18 cellular contexts compared by ENCODE assay signal in the genomic region with DNA sequence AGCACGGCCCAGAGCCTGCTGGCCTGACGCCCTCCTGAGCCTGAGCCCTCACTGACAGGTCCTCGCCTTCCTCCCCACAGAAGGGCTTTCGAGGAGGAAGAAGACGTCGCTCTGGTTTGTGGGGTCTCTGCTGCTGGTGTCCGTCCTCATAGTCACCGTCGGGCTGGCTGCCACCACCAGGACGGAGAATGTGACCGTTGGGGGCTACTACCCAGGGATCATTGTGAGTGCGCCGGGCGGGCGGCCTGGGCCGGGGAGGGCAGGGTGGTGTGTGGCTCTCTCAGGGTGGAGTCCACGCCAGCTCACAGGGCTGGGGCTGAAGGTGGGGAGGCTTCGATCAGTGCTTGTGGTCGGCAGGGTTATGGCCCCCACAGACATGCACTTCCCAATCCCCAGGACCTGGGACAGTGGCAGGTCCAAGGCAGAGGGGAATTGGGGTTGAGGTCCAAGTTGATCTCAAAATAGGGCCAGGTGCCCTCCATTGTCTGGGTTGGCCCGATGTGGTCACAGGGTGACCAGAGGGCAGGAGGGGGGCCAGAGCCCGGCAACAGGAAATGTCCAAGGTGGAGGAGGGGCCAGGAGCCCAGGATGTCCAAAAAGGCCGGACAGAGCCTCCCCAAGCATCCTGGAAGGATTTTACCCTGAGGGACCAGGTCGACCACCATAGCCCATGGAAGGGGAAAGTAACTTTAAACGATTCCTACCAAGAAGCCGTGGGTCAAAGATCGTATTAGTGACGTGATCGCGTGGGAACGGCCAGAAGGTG. TPM values are rescaled to one million over a fixed set of nuclear protein-coding genes. Genes with fewer than 3 reads are reported as not detected.
DNase-seq lines count a peak whose midpoint lies in the region; ATAC-seq and TF ChIP-seq lines count a peak whose summit lies in the region.
"Had no signal": no experiment of that assay in that cellular context is flagged by ENCODE, and none has a peak within 500 bp of the region (broad histone marks: within the 10 kb centered on the region; RNA-seq: fewer than 3 reads in every experiment).

No MANE protein-coding gene starts in this region.

- no peak overlapping the region for H3K27ac Mint-ChIP-seq in endodermal cell
- H3K27ac Mint-ChIP-seq in Calu3 (ENCODE audit: unreplicated experiment): no peak overlapping the region
- H3K27ac Mint-ChIP-seq: CD8-positive, alpha-beta T cell had no signal

- intact Hi-C loops in cardiac septum (cut with DNase I): no loop called here
- intact Hi-C loops in heart right ventricle (cut with DNase I): no loop called here
- intact Hi-C loops in sciatic nerve (cut with DNase I): no loop called here
- intact Hi-C loops in Calu3 (cut with micrococcal nuclease; ENCODE audit: unreplicated experiment): no loop called here

- no peaks in the 10 kb centered on the region for H3K36me3 Mint-ChIP-seq in endodermal cell (ENCODE audit: low read depth)
- H3K36me3 Mint-ChIP-seq in Calu3 (ENCODE audit: insufficient read depth, unreplicated experiment): no peaks in the 10 kb centered on the region
- H3K36me3 Mint-ChIP-seq: CD8-positive, alpha-beta T cell had no signal

- ATAC-seq in heart right ventricle (no peak), sciatic nerve (no peak), GM21723 (IDR thresholded peaks at IDR 0.05; ENCODE audit: unreplicated experiment) (no peak)
- ATAC-seq: CD8-positive, alpha-beta T cell had no signal

- H3K36me3 ChIP-seq in heart right ventricle (peaks cover 0 to 38% (median 0%) of the 10 kb centered on the region in 9 donors), endodermal cell (ENCODE audit: control insufficient read depth, insufficient read depth, low read length) (no peaks in the 10 kb centered on the region)
- H3K36me3 ChIP-seq: HAP-1 had no signal

- TF ChIP-seq CTCF in heart right ventricle (IDR thresholded peaks at IDR 0.05) (no peak), endodermal cell (conservative IDR thresholded peaks at IDR 0.05) (no peak), Calu3 (IDR thresholded peaks at IDR 0.05; ENCODE audit: unreplicated experiment) (no peak)

- CTCF ChIA-PET in Calu3 (lab: Charles Lee): no interaction called here

- H3K4me1 ChIP-seq in heart right ventricle: peaks cover 0 to 5% (median 0%) of the 10 kb centered on the region in 9 donors
- H3K4me1 ChIP-seq in endodermal cell (ENCODE audit: control insufficient read depth, insufficient read depth, low read length): no peaks in the 10 kb centered on the region
- H3K4me1 ChIP-seq: HAP-1 had no signal

- WGBS in heart right ventricle, 2 donors: 81 to 85% methylated on average over 30 of the region's 30 CpGs
- WGBS in endodermal cell (ENCODE audit: insufficient coverage in 1 of 2, insufficient read length in 1 of 2), 2 experiments: 89 to 92% methylated on average over 23 to 30 of the region's 30 CpGs

- peaks cover 19% of the 10 kb centered on the region for H3K4me1 Mint-ChIP-seq in endodermal cell
- no peaks in the 10 kb centered on the region for H3K4me1 Mint-ChIP-seq in Calu3 (ENCODE audit: low read depth, unreplicated experiment)

- no peak overlapping the region for H3K9ac ChIP-seq in endodermal cell (ENCODE audit: extremely low read depth, low read length, poor library complexity, severe bottlenecking)

- H3K27me3 ChIP-seq in heart right ventricle (peaks cover 0 to 11% (median 0%) of the 10 kb centered on the region in 7 donors), endodermal cell (ENCODE audit: control insufficient read depth, insufficient read depth, low read length, poor library complexity, severe bottlenecking) (peaks cover 10% of the 10 kb centered on the region)

- peaks cover 0 to under 1% (median 0%) of the 10 kb centered on the region in 11 donors for H3K9me3 ChIP-seq in heart right ventricle
- no peaks in the 10 kb centered on the region for H3K9me3 ChIP-seq in endodermal cell (ENCODE audit: control insufficient read depth, low read length)
- H3K9me3 ChIP-seq: HAP-1 had no signal

- H3K27me3 Mint-ChIP-seq in endodermal cell (ENCODE audit: insufficient read depth) (peaks cover 12% of the 10 kb centered on the region), Calu3 (ENCODE audit: unreplicated experiment) (no peaks in the 10 kb centered on the region)

- H3K4me3 Mint-ChIP-seq in endodermal cell: no peak overlapping the region
- H3K4me3 Mint-ChIP-seq in Calu3 (ENCODE audit: low read depth, unreplicated experiment): no peak overlapping the region
- H3K4me3 Mint-ChIP-seq: CD8-positive, alpha-beta T cell had no signal

- BruUV-seq in Calu3 (replicated peaks; lab: Mats Ljungman, UMichigan): no TSS peak

- H3K27ac ChIP-seq in heart right ventricle (no peak overlapping the region), endodermal cell (ENCODE audit: low read depth, low read length) (no peak overlapping the region)

- H3K9me3 Mint-ChIP-seq in endodermal cell: no peaks in the 10 kb centered on the region
- H3K9me3 Mint-ChIP-seq in Calu3 (ENCODE audit: low read depth, unreplicated experiment): no peaks in the 10 kb centered on the region
- H3K9me3 Mint-ChIP-seq: CD8-positive, alpha-beta T cell had no signal

- DNase-seq in cardiac septum (ENCODE audit: low spot score) (peak; percentile 67), heart right ventricle (no peak), endodermal cell (peak; percentile 38), sciatic nerve (ENCODE audit: low spot score) (peak; percentile 52), Calu3 (no peak), COLO829 (ENCODE audit: low spot score) (no peak)
- DNase-seq: CD8-positive, alpha-beta T cell; DMS79; Karpas-422; NCI-H1436; NCI-H1930; NCI-H226; NCI-H524; NCI-H82; RPMI8226; SIG-M5 had no signal

- H3K4me3 ChIP-seq in heart right ventricle (no peak overlapping the region), endodermal cell (ENCODE audit: low read length) (no peak overlapping the region)
- H3K4me3 ChIP-seq: HAP-1 had no signal

RNA-seq across cellular contexts. Expression of a gene that starts 7.2 kb away (rescaled TPM):
- total RNA-seq in cardiac septum (10.7 TPM), heart right ventricle (10 to 100 TPM in 2 of 10 donors, 1 to 10 TPM in 8; 2.4 to 11.1 (median 5.5) TPM), endodermal cell (1 to 10 TPM in 1 of 2 donors, under 1 TPM in 1; 0.55 to 2.1 TPM), sciatic nerve (34.8 TPM), Calu3 (2022) (not detected in 2 replicates)
- 10 to 100 TPM in 1 of 2 donors, 1 to 10 TPM in 1; 8.6 to 12.9 TPM for polyA plus RNA-seq in heart right ventricle
- 2.4 TPM for polyA plus RNA-seq in endodermal cell (2013, experiment 1 of 2)
- 1.9 TPM for polyA plus RNA-seq in endodermal cell (2013, experiment 2 of 2)

Comparison
In these comparisons a context has a peak if more than half of its experiments do, and no peak if none do; other contexts are left out.
1. DNase-seq: peak in cardiac septum (single experiment), endodermal cell (single experiment) and sciatic nerve (single experiment); none in heart right ventricle (0 of 2), Calu3 (single experiment) and COLO829 (single experiment).